2 cellular contexts compared by ENCODE assay signal in the genomic region with DNA sequence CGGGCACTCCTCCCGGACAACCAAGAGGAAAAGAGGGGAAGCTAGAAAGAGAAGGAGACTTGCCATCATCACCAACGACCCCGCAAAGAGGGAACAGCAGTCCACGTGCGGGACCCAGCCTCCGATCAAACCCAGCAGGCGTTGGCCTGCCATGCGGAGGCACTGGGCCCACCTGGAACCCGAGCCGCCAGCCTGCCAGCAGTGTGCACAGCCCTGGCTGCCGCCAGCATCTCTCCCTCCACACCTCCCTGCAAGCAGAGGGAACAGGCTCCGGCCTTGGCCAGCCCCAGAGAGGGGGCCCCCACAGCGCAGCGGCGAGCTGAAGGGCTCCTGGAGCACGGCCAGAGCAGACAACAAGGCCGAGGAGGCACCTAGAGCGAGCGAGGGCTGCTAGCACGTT.
TF ChIP-seq lines count a peak whose summit lies in the region.

No MANE protein-coding gene starts in this region.

TF ChIP-seq in GM23338, 12 proteins besides CTCF, POLR2A, EP300 and RAD21:
- TF ChIP-seq, protein P1, sequence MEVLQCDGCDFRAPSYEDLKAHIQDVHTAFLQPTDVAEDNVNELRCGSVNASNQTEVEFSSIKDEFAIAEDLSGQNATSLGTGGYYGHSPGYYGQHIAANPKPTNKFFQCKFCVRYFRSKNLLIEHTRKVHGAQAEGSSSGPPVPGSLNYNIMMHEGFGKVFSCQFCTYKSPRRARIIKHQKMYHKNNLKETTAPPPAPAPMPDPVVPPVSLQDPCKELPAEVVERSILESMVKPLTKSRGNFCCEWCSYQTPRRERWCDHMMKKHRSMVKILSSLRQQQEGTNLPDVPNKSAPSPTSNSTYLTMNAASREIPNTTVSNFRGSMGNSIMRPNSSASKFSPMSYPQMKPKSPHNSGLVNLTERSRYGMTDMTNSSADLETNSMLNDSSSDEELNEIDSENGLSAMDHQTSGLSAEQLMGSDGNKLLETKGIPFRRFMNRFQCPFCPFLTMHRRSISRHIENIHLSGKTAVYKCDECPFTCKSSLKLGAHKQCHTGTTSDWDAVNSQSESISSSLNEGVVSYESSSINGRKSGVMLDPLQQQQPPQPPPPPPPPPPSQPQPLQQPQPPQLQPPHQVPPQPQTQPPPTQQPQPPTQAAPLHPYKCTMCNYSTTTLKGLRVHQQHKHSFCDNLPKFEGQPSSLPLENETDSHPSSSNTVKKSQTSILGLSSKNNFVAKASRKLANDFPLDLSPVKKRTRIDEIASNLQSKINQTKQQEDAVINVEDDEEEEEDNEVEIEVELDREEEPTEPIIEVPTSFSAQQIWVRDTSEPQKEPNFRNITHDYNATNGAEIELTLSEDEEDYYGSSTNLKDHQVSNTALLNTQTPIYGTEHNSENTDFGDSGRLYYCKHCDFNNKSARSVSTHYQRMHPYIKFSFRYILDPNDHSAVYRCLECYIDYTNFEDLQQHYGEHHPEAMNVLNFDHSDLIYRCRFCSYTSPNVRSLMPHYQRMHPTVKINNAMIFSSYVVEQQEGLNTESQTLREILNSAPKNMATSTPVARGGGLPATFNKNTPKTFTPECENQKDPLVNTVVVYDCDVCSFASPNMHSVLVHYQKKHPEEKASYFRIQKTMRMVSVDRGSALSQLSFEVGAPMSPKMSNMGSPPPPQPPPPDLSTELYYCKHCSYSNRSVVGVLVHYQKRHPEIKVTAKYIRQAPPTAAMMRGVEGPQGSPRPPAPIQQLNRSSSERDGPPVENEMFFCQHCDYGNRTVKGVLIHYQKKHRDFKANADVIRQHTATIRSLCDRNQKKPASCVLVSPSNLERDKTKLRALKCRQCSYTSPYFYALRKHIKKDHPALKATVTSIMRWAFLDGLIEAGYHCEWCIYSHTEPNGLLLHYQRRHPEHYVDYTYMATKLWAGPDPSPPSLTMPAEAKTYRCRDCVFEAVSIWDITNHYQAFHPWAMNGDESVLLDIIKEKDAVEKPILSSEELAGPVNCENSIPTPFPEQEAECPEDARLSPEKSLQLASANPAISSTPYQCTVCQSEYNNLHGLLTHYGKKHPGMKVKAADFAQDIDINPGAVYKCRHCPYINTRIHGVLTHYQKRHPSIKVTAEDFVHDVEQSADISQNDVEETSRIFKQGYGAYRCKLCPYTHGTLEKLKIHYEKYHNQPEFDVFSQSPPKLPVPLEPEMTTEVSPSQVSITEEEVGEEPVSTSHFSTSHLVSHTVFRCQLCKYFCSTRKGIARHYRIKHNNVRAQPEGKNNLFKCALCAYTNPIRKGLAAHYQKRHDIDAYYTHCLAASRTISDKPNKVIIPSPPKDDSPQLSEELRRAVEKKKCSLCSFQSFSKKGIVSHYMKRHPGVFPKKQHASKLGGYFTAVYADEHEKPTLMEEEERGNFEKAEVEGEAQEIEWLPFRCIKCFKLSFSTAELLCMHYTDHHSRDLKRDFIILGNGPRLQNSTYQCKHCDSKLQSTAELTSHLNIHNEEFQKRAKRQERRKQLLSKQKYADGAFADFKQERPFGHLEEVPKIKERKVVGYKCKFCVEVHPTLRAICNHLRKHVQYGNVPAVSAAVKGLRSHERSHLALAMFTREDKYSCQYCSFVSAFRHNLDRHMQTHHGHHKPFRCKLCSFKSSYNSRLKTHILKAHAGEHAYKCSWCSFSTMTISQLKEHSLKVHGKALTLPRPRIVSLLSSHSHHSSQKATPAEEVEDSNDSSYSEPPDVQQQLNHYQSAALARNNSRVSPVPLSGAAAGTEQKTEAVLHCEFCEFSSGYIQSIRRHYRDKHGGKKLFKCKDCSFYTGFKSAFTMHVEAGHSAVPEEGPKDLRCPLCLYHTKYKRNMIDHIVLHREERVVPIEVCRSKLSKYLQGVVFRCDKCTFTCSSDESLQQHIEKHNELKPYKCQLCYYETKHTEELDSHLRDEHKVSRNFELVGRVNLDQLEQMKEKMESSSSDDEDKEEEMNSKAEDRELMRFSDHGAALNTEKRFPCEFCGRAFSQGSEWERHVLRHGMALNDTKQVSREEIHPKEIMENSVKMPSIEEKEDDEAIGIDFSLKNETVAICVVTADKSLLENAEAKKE (CRISPR knock-in tag; IDR thresholded peaks at IDR 0.05) = no peak
- no peak for TF ChIP-seq CREB1 (CRISPR knock-in tag; IDR thresholded peaks at IDR 0.05; ENCODE audit: low read depth)
- no peak for TF ChIP-seq STAT1 (IDR thresholded peaks at IDR 0.05; ENCODE audit: unreplicated experiment)
- TF ChIP-seq, protein P2, sequence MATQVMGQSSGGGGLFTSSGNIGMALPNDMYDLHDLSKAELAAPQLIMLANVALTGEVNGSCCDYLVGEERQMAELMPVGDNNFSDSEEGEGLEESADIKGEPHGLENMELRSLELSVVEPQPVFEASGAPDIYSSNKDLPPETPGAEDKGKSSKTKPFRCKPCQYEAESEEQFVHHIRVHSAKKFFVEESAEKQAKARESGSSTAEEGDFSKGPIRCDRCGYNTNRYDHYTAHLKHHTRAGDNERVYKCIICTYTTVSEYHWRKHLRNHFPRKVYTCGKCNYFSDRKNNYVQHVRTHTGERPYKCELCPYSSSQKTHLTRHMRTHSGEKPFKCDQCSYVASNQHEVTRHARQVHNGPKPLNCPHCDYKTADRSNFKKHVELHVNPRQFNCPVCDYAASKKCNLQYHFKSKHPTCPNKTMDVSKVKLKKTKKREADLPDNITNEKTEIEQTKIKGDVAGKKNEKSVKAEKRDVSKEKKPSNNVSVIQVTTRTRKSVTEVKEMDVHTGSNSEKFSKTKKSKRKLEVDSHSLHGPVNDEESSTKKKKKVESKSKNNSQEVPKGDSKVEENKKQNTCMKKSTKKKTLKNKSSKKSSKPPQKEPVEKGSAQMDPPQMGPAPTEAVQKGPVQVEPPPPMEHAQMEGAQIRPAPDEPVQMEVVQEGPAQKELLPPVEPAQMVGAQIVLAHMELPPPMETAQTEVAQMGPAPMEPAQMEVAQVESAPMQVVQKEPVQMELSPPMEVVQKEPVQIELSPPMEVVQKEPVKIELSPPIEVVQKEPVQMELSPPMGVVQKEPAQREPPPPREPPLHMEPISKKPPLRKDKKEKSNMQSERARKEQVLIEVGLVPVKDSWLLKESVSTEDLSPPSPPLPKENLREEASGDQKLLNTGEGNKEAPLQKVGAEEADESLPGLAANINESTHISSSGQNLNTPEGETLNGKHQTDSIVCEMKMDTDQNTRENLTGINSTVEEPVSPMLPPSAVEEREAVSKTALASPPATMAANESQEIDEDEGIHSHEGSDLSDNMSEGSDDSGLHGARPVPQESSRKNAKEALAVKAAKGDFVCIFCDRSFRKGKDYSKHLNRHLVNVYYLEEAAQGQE (IDR thresholded peaks at IDR 0.05; ENCODE audit: unreplicated experiment) = no peak
TF ChIP-seq in GM23338: peak in this region for 0.

TF ChIP-seq in H1, 55 proteins besides CTCF, POLR2A, EP300 and RAD21:
- TF ChIP-seq CEBPB (IDR thresholded peaks at IDR 0.05; ENCODE audit: low read depth, low read length) (no peak), NRF1 (IDR thresholded peaks at IDR 0.05; ENCODE audit: low read depth, low read length) (no peak), CREB1 (IDR thresholded peaks at IDR 0.05) (no peak), RFX5 (IDR thresholded peaks at IDR 0.05; ENCODE audit: borderline replicate concordance, low read depth, low read length) (no peak), JUN (IDR thresholded peaks at IDR 0.05; ENCODE audit: low read depth, low read length) (no peak), CHD2 (IDR thresholded peaks at IDR 0.05; ENCODE audit: low read length) (no peak), EZH2 (IDR thresholded peaks at IDR 0.05; ENCODE audit: low read depth, low read length, severe bottlenecking) (no peak), KDM4A (IDR thresholded peaks at IDR 0.05; ENCODE audit: low read depth, low read length, severe bottlenecking) (no peak), EGR1 (IDR thresholded peaks at IDR 0.05; ENCODE audit: borderline replicate concordance, low read depth, low read length) (no peak)
